ENCODE assay signal across 8 cellular contexts in the genomic region with DNA sequence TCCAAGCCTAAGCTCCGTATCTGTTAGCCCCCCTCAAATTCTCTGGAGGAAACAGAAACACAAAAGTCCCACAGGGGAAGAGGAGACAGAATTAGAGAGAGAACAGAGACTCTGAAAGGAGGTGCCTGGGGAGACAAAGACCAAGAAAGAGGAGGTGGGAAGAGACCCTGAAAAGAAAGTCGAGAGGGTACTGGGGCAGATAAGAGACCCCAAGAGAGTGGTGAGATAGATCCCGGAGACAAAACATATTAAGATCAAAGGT. TPM values are rescaled to one million over a fixed set of nuclear protein-coding genes. Genes with fewer than 3 reads are reported as not detected.
DNase-seq lines count a peak whose midpoint lies in the region; ATAC-seq and TF ChIP-seq lines count a peak whose summit lies in the region.

No MANE protein-coding gene starts in this region.

- TF ChIP-seq CTCF in fibroblast of lung (conservative IDR thresholded peaks at IDR 0.05 in 1 of 2, IDR thresholded peaks at IDR 0.05 in 1 of 2; ENCODE audit: low read depth in 1 of 2, low read length in 2 of 2): no peak

- H2AFZ ChIP-seq in fibroblast of lung (ENCODE audit: low read length): peak overlapping the region; percentile 67

- no peaks in the 10 kb centered on the region for H4K20me1 ChIP-seq in fibroblast of lung (ENCODE audit: control insufficient read depth, extremely low read depth, insufficient read depth, low read length)

- H3K9ac ChIP-seq in fibroblast of lung (ENCODE audit: insufficient read depth, low read length): no peak overlapping the region

- DNase-seq in DMS79 treated with DMSO at 0.1 percent for 48 hours (lab: John Stamatoyannopoulos, UW) (peak; percentile 79), DMS79 (lab: John Stamatoyannopoulos, UW) (no peak), SJSA1 (ENCODE audit: low read depth in 1 of 2, low spot score in 2 of 2) (no peak), fibroblast of lung (ENCODE audit: low read depth in 2 of 2) (no peak), NCI-H128 (lab: John Stamatoyannopoulos, UW; ENCODE audit: unreplicated experiment) (no peak), SKM-1 (lab: John Stamatoyannopoulos, UW; ENCODE audit: unreplicated experiment) (no peak)

- H3K4me3 ChIP-seq in SJSA1 (peak overlapping the region; percentile 84), fibroblast of lung (replicated peaks in 1 of 4; ENCODE audit: control extremely low read depth in 1 of 4, insufficient read depth in 1 of 4, low read depth in 3 of 4, low read length in 4 of 4) (peak overlapping the region; percentile 40 to 98 (median 67)), skin epidermis (peak overlapping the region in 6 of 7 experiments; percentile 14 to 99 (median 84))

- H3K9me3 ChIP-seq in SJSA1 (replicated peaks) (no peaks in the 10 kb centered on the region), fibroblast of lung (ENCODE audit: control insufficient read depth, insufficient read depth, low read depth, low read length) (no peaks in the 10 kb centered on the region)

- H3K4me1 ChIP-seq in SJSA1 (replicated peaks) (peaks cover 29% of the 10 kb centered on the region), fibroblast of lung (ENCODE audit: control insufficient read depth, extremely low read depth, insufficient read depth, low read length) (peaks cover 7% of the 10 kb centered on the region)

- H3K27me3 ChIP-seq in SJSA1 (replicated peaks) (peaks cover 16% of the 10 kb centered on the region), fibroblast of lung (ENCODE audit: control insufficient read depth, insufficient read depth, low read length) (peaks cover 11% of the 10 kb centered on the region)

- H3K27ac ChIP-seq in SJSA1 (no peak overlapping the region), fibroblast of lung (ENCODE audit: insufficient read depth, low read length) (no peak overlapping the region), skin epidermis (peak overlapping the region in 14 of 21 experiments; percentile 64 to 96 (median 90))

- peaks cover 8% of the 10 kb centered on the region for H3K79me2 ChIP-seq in fibroblast of lung (ENCODE audit: control insufficient read depth, insufficient read depth, low read length)

- peak overlapping the region; percentile 99 for H3K4me2 ChIP-seq in fibroblast of lung (ENCODE audit: extremely low read depth, insufficient read depth, low read length)

- no peak for ATAC-seq in GM21737 (IDR thresholded peaks at IDR 0.05; ENCODE audit: unreplicated experiment)

- H3K36me3 ChIP-seq in SJSA1: peaks cover 40% of the 10 kb centered on the region
- H3K36me3 ChIP-seq in fibroblast of lung (ENCODE audit: control insufficient read depth, insufficient read depth, low read length): peaks cover 10% of the 10 kb centered on the region

RNA-seq across cellular contexts. Expression of a gene that starts 0.9 kb away (rescaled TPM):
- 50.5 and 73.1 TPM in 2 replicates for total RNA-seq in SJSA1 (2014; rRNA removed; shearing (Covaris generic))
- total RNA-seq in fibroblast of lung: 9.1 and 12.1 TPM in 2 replicates
- 14.7 and 21.9 TPM in 2 replicates for polyA plus RNA-seq in fibroblast of lung
- polyA plus RNA-seq in fibroblast of lung (2012): 17.6 and 32.0 TPM in 2 replicates
- polyA minus RNA-seq in fibroblast of lung (ENCODE audit: low replicate concordance): 12.0 and 19.1 TPM in 2 replicates

RNA-seq across cellular contexts. Expression of a gene that starts 10.5 kb away (rescaled TPM):
- 0.53 and 0.55 TPM in 2 replicates for total RNA-seq in SJSA1 (2014; rRNA removed; shearing (Covaris generic))
- 0.26 and 0.50 TPM in 2 replicates for total RNA-seq in fibroblast of lung
- polyA plus RNA-seq in fibroblast of lung: 0.15 and 0.18 TPM in 2 replicates
- 0.17 and 0.24 TPM in 2 replicates for polyA plus RNA-seq in fibroblast of lung (2012)
- 0.85 TPM in 1 of 2 replicates, not detected in the other for polyA minus RNA-seq in fibroblast of lung (ENCODE audit: low replicate concordance)

RNA-seq across cellular contexts. Expression of a gene that starts 24.3 kb away (rescaled TPM):
- 49.0 and 54.6 TPM in 2 replicates for total RNA-seq in SJSA1 (2014; rRNA removed; shearing (Covaris generic))
- 25.8 and 27.2 TPM in 2 replicates for total RNA-seq in fibroblast of lung
- 18.6 and 26.6 TPM in 2 replicates for polyA plus RNA-seq in fibroblast of lung
- polyA plus RNA-seq in fibroblast of lung (2012): 25.7 and 33.9 TPM in 2 replicates
- 33.6 and 72.4 TPM in 2 replicates for polyA minus RNA-seq in fibroblast of lung (ENCODE audit: low replicate concordance)

RNA-seq across cellular contexts. Expression of a gene that starts 51.4 kb away (rescaled TPM):
- 0.05 TPM in 1 of 2 replicates, not detected in the other for total RNA-seq in SJSA1 (2014; rRNA removed; shearing (Covaris generic))
- under 0.01 TPM in 2 replicates for total RNA-seq in fibroblast of lung
- 0.08 and 0.09 TPM in 2 replicates for polyA plus RNA-seq in fibroblast of lung
- 0.54 and 0.63 TPM in 2 replicates for polyA plus RNA-seq in fibroblast of lung (2012)
- 0.98 and 1.4 TPM in 2 replicates for polyA minus RNA-seq in fibroblast of lung (ENCODE audit: low replicate concordance)

RNA-seq across cellular contexts. Expression of a gene that starts 53.5 kb away (rescaled TPM):
- total RNA-seq in SJSA1 (2014; rRNA removed; shearing (Covaris generic)): 58.0 and 99.3 TPM in 2 replicates
- 42.4 and 59.0 TPM in 2 replicates for total RNA-seq in fibroblast of lung
- 145 TPM in 2 replicates for polyA plus RNA-seq in fibroblast of lung
- polyA plus RNA-seq in fibroblast of lung (2012): 220 and 240 TPM in 2 replicates
- 405 and 524 TPM in 2 replicates for polyA minus RNA-seq in fibroblast of lung (ENCODE audit: low replicate concordance)

Comparison
In these comparisons a context has a peak if more than half of its experiments do, and no peak if none do; other contexts are left out.
1. H3K27ac ChIP-seq: peak in skin epidermis (14 of 21); none in SJSA1 (single experiment) and fibroblast of lung (single experiment).
2. Peak in every context shown above with its lines, with median percentiles within 50 percentile points of each other: H3K4me3 ChIP-seq.